19 cellular contexts compared by ENCODE assay signal in the genomic region with DNA sequence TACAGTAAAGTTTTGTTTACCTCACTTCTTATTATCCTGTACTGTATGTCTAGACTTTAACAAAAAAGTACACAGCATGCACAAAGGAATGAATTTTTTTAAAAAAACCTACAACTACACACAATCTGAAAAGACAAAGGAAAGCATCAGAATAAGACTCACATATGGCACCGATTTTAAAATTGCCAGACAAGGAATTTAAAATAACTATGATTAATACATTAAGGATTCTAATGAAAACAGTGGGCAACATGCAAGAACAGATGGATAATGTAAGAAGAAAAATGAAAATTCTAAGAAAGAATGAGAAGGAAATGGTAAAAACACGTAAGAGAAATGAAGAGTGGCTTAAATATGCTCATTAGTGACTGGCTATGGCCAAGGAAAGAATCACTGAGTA.
DNase-seq lines count a peak whose midpoint lies in the region; ATAC-seq and TF ChIP-seq lines count a peak whose summit lies in the region.
"Had no signal": no experiment of that assay in that cellular context is flagged by ENCODE, and none has a peak within 500 bp of the region (broad histone marks: within the 10 kb centered on the region; RNA-seq: fewer than 3 reads in every experiment).

No MANE protein-coding gene starts in this region.

- in situ Hi-C loops in GM23248 (cut with MboI) = no loop called here

- H3K4me3 ChIP-seq in ACC112 (ENCODE audit: low read depth, low read length) (no peak overlapping the region; the same call in 1 of the 2 replicates), GM23248 (peak overlapping the region; percentile 50), spleen (no peak overlapping the region), breast epithelium (no peak overlapping the region)
- H3K4me3 ChIP-seq: BLaER1, SJSA1 had no signal

- H4K20me1 ChIP-seq in GM23248 (ENCODE audit: insufficient read depth) = no peaks in the 10 kb centered on the region
- H4K20me1 ChIP-seq: BLaER1 had no signal

- DNase-seq in GM23248 (peak; percentile 47), astrocyte of the hippocampus (ENCODE audit: low read depth, low spot score) (peak; percentile 9), fibroblast of peridontal ligament (ENCODE audit: extremely low read depth) (peak; percentile 20), spleen (no peak), breast epithelium (ENCODE audit: low spot score in 2 of 2) (no peak)
- no peak for DNase-seq in stimulated activated CD4-positive, alpha-beta T cell treated with anti-CD3 and anti-CD28 coated beads, Interleukin-4, amount 100 ng/mL, for 1 hour
- DNase-seq: CD4-positive, alpha-beta memory T cell; H9; NCI-H1417 treated with DMSO at 0.1 percent for 48 hours; NCI-H187 treated with DMSO at 0.1 percent for 48 hours; NCI-H345; NCI-H526 had no signal

- no peak for TF ChIP-seq CTCF in spleen (IDR thresholded peaks at IDR 0.05 in 8 of 11, conservative IDR thresholded peaks at IDR 0.05 in 3 of 11)
- TF ChIP-seq CTCF in breast epithelium (IDR thresholded peaks at IDR 0.05) = no peak

- peaks cover 9% of the 10 kb centered on the region for H3F3A ChIP-seq in GM23248 (ENCODE audit: insufficient read depth)

- 9 to 10% methylated on average over 2 of the region's 2 CpGs for WGBS in GM23248 (ENCODE audit: low coverage in 1 of 2, low lambda C conversion rate in 2 of 2, missing lambda C conversion rate in 2 of 2), 2 experiments
- WGBS in spleen, 5 donors = 54 to 78% (median 65%) methylated on average over 2 of the region's 2 CpGs

- H3K9ac ChIP-seq in GM23248 = 0 out of 2 replicates have a peak overlapping the region, but pooled peaks have one; percentile 11
- H3K9ac ChIP-seq: BLaER1 had no signal

- H3K79me2 ChIP-seq in ACC112 (ENCODE audit: control insufficient read depth, insufficient read depth, low read length, unreplicated experiment) (no peaks in the 10 kb centered on the region), GM23248 (ENCODE audit: insufficient read depth) (no peaks in the 10 kb centered on the region)

- H2AFZ ChIP-seq in ACC112 (ENCODE audit: low read length, unreplicated experiment) (peak overlapping the region; percentile 32), GM23248 (peak overlapping the region; percentile 51)

- no peak for TF ChIP-seq POLR2A in spleen (IDR thresholded peaks at IDR 0.05)
- TF ChIP-seq POLR2A in breast epithelium (IDR thresholded peaks at IDR 0.05) = no peak

- ATAC-seq in GM21367 (IDR thresholded peaks at IDR 0.05; ENCODE audit: unreplicated experiment) = no peak
- ATAC-seq: Panc1 had no signal

- no peaks in the 10 kb centered on the region for H3K9me2 ChIP-seq in GM23248 (ENCODE audit: insufficient read depth)

- peak overlapping the region; percentile 28 for H3K27ac ChIP-seq in ACC112 (ENCODE audit: low read depth, low read length)
- peak overlapping the region; percentile 33 for H3K27ac ChIP-seq in GM23248
- no peak overlapping the region for H3K27ac ChIP-seq in spleen
- H3K27ac ChIP-seq in breast epithelium = no peak overlapping the region
- H3K27ac ChIP-seq: 22Rv1, BLaER1, HL-60, SJSA1 had no signal

- peak overlapping the region; percentile 72 for H3K4me2 ChIP-seq in GM23248 (ENCODE audit: unreplicated experiment)
- H3K4me2 ChIP-seq: BLaER1 had no signal

- H3K4me1 ChIP-seq in ACC112 (ENCODE audit: control insufficient read depth, insufficient read depth, low read length, unreplicated experiment) (peaks cover 6% of the 10 kb centered on the region), GM23248 (ENCODE audit: insufficient read depth) (peaks cover 23% of the 10 kb centered on the region), spleen (no peaks in the 10 kb centered on the region), breast epithelium (no peaks in the 10 kb centered on the region)
- H3K4me1 ChIP-seq: BLaER1, SJSA1 had no signal

- H3K36me3 ChIP-seq in ACC112 (ENCODE audit: insufficient read depth, low read length) = no peaks in the 10 kb centered on the region
- H3K36me3 ChIP-seq in GM23248 (ENCODE audit: low read depth) = no peaks in the 10 kb centered on the region
- no peaks in the 10 kb centered on the region for H3K36me3 ChIP-seq in spleen
- peaks cover 4% of the 10 kb centered on the region for H3K36me3 ChIP-seq in breast epithelium
- H3K36me3 ChIP-seq: BLaER1, SJSA1 had no signal

- no peaks in the 10 kb centered on the region for H3K27me3 ChIP-seq in ACC112 (ENCODE audit: insufficient read depth, low read length)
- H3K27me3 ChIP-seq in GM23248 (replicated peaks; ENCODE audit: insufficient read depth) = no peaks in the 10 kb centered on the region
- H3K27me3 ChIP-seq in spleen (replicated peaks in 1 of 7) = no peaks in the 10 kb centered on the region
- no peaks in the 10 kb centered on the region for H3K27me3 ChIP-seq in breast epithelium
- H3K27me3 ChIP-seq: BLaER1, SJSA1 had no signal

- intact Hi-C loops in spleen (cut with DNase I; ENCODE audit: low total_unique reads) = no loop called here
- intact Hi-C loops in breast epithelium (cut with DNase I; ENCODE audit: low total_unique reads) = no loop called here

- H3K9me3 ChIP-seq in GM23248 (ENCODE audit: low read depth) (no peaks in the 10 kb centered on the region), spleen (no peaks in the 10 kb centered on the region), breast epithelium (no peaks in the 10 kb centered on the region)
- H3K9me3 ChIP-seq: BLaER1, SJSA1 had no signal

Comparison
In these comparisons a context has a peak if more than half of its experiments do, and no peak if none do; other contexts are left out.
1. H3K27ac ChIP-seq: peak in ACC112 (single experiment) and GM23248 (single experiment); none in spleen (0 of 8) and breast epithelium (0 of 2).
2. DNase-seq: peak in GM23248 (single experiment), astrocyte of the hippocampus (single experiment) and fibroblast of peridontal ligament (single experiment); none in spleen (single experiment), breast epithelium (0 of 2) and stimulated activated CD4-positive, alpha-beta T cell treated with anti-CD3 and anti-CD28 coated beads, Interleukin-4, amount 100 ng/mL, for 1 hour (single experiment).